ENCODE assay signal across 19 cellular contexts in genomic region chr2:96967964-96968363, GRCh38. TPM values are rescaled to one million over a fixed set of nuclear protein-coding genes. Genes with fewer than 3 reads are reported as not detected.
DNase-seq lines count a peak whose midpoint lies in the region; ATAC-seq and TF ChIP-seq lines count a peak whose summit lies in the region.
"Had no signal": no experiment of that assay in that cellular context is flagged by ENCODE, and none has a peak within 500 bp of the region (broad histone marks: within the 10 kb centered on the region; RNA-seq: fewer than 3 reads in every experiment).

No MANE protein-coding gene starts in this region.

- intact Hi-C loops in dorsolateral prefrontal cortex (cut with DNase I): no loop called here
- intact Hi-C loops in activated naive CD4-positive, alpha-beta T cell treated with anti-CD3 and anti-CD28 coated beads for 36 hours (cut with micrococcal nuclease): no loop called here

- ATAC-seq in HG02588 (IDR thresholded peaks at IDR 0.05; ENCODE audit: unreplicated experiment): no peak
- ATAC-seq in HG02623 (IDR thresholded peaks at IDR 0.05; ENCODE audit: unreplicated experiment): no peak

- H3K27me3 ChIP-seq in BLaER1: no peaks in the 10 kb centered on the region
- no peaks in the 10 kb centered on the region for H3K27me3 ChIP-seq in dorsolateral prefrontal cortex
- peaks cover 0 to 36% (median 0%) of the 10 kb centered on the region in 3 experiments for H3K27me3 ChIP-seq in neuronal stem cell (ENCODE audit: control insufficient read depth in 3 of 3, insufficient read depth in 3 of 3, low read depth in 1 of 3, low read length in 3 of 3)

- no peak overlapping the region for H2BK5ac ChIP-seq in neuronal stem cell (ENCODE audit: low read length)

- peaks cover 2% of the 10 kb centered on the region for H3K79me1 ChIP-seq in neuronal stem cell (ENCODE audit: low read depth, low read length)

- H3K4me1 Mint-ChIP-seq in activated naive CD4-positive, alpha-beta T cell treated with anti-CD3 and anti-CD28 coated beads for 36 hours (ENCODE audit: low read depth): peaks cover 42% of the 10 kb centered on the region

- no peak overlapping the region for H3K4me3 Mint-ChIP-seq in activated naive CD4-positive, alpha-beta T cell treated with anti-CD3 and anti-CD28 coated beads for 36 hours
- H3K4me3 Mint-ChIP-seq: CD4-positive, alpha-beta T cell; HFFc6 had no signal

- WGBS in neuronal stem cell (ENCODE audit: extremely low coverage in 2 of 2, insufficient read length in 2 of 2, insufficient replicate concordance in 1 of 2), 2 donors: no CpG with 5 or more reads among the region's 11 CpGs

- H4K20me1 ChIP-seq in BLaER1: no peaks in the 10 kb centered on the region

- H3K27ac ChIP-seq in BLaER1 (no peak overlapping the region), angular gyrus (ENCODE audit: low read depth, low read length) (peak overlapping the region; percentile 90), dorsolateral prefrontal cortex (peak overlapping the region in 40 of 59 donors; percentile 33 to 94 (median 83)), neuronal stem cell (replicated peaks; ENCODE audit: low read length) (no peak overlapping the region)
- H3K27ac ChIP-seq: 22Rv1 had no signal

- no peak overlapping the region for H3K14ac ChIP-seq in neuronal stem cell (ENCODE audit: low read length)

- DNase-seq in dorsolateral prefrontal cortex (no peak), neuronal stem cell (ENCODE audit: low spot score) (no peak), globus pallidus (ENCODE audit: low spot score) (no peak)
- DNase-seq in activated naive CD4-positive, alpha-beta T cell treated with anti-CD3 and anti-CD28 coated beads for 36 hours: no peak
- DNase-seq: AML-193; C1 segment of cervical spinal cord; Calu3; CD4-positive, alpha-beta T cell; DMS 273 treated with DMSO at 0.1 percent for 48 hours; GOT3; HFFc6 had no signal

- no peak for TF ChIP-seq CTCF in dorsolateral prefrontal cortex (IDR thresholded peaks at IDR 0.05 in 54 of 56, conservative IDR thresholded peaks at IDR 0.05 in 2 of 56; ENCODE audit: low read depth in 1 of 56, partially characterized antibody in 56 of 56)

- H2AK5ac ChIP-seq in neuronal stem cell (ENCODE audit: low read depth, low read length): no peak overlapping the region

- H3K27me3 Mint-ChIP-seq in activated naive CD4-positive, alpha-beta T cell treated with anti-CD3 and anti-CD28 coated beads for 36 hours (ENCODE audit: low read depth): no peaks in the 10 kb centered on the region

- no peak overlapping the region for H4K91ac ChIP-seq in neuronal stem cell (ENCODE audit: low read depth, low read length, poor library complexity)

- H2BK15ac ChIP-seq in neuronal stem cell (ENCODE audit: low read length): no peak overlapping the region

- H3K9me3 ChIP-seq in BLaER1 (no peaks in the 10 kb centered on the region), neuronal stem cell (replicated peaks in 1 of 2; ENCODE audit: control insufficient read depth in 2 of 2, insufficient read depth in 1 of 2, low read depth in 1 of 2, low read length in 2 of 2) (no peaks in the 10 kb centered on the region)
- H3K9me3 ChIP-seq: HAP-1 had no signal

- no peak overlapping the region for H3K18ac ChIP-seq in neuronal stem cell (ENCODE audit: low read length)

- CTCF ChIA-PET in activated naive CD4-positive, alpha-beta T cell treated with anti-CD3 and anti-CD28 coated beads for 36 hours (lab: Charles Lee): no interaction called here

- no peaks in the 10 kb centered on the region for H3K36me3 Mint-ChIP-seq in activated naive CD4-positive, alpha-beta T cell treated with anti-CD3 and anti-CD28 coated beads for 36 hours (ENCODE audit: low read depth)

- H2BK12ac ChIP-seq in neuronal stem cell (ENCODE audit: low read length): no peak overlapping the region

- H3K23ac ChIP-seq in neuronal stem cell (ENCODE audit: low read depth, low read length, poor library complexity): no peak overlapping the region

- H3K27ac Mint-ChIP-seq in activated naive CD4-positive, alpha-beta T cell treated with anti-CD3 and anti-CD28 coated beads for 36 hours: no peak overlapping the region
- H3K27ac Mint-ChIP-seq: CD4-positive, alpha-beta T cell; HFFc6 had no signal

- H3K4ac ChIP-seq in neuronal stem cell (ENCODE audit: low read length): no peak overlapping the region

- H3K9me3 Mint-ChIP-seq in activated naive CD4-positive, alpha-beta T cell treated with anti-CD3 and anti-CD28 coated beads for 36 hours: no peaks in the 10 kb centered on the region
- H3K9me3 Mint-ChIP-seq: CD4-positive, alpha-beta T cell; HFFc6 had no signal

- H3K4me2 ChIP-seq in BLaER1 (peak overlapping the region; percentile 64), neuronal stem cell (ENCODE audit: insufficient read depth, low read length, poor library complexity, severe bottlenecking) (no peak overlapping the region)

- no peak overlapping the region for H2AFZ ChIP-seq in neuronal stem cell (ENCODE audit: low read length)

- H3K4me3 ChIP-seq in BLaER1: no peak overlapping the region
- no peak overlapping the region for H3K4me3 ChIP-seq in dorsolateral prefrontal cortex
- H3K4me3 ChIP-seq in neuronal stem cell (ENCODE audit: low read length in 2 of 2): no peak overlapping the region
- H3K4me3 ChIP-seq: HAP-1 had no signal

- H2BK120ac ChIP-seq in neuronal stem cell (ENCODE audit: low read depth, low read length): no peak overlapping the region

- H4K8ac ChIP-seq in neuronal stem cell (ENCODE audit: low read depth, low read length): peak overlapping the region; percentile 83

- H3K36me3 ChIP-seq in BLaER1: no peaks in the 10 kb centered on the region
- no peaks in the 10 kb centered on the region for H3K36me3 ChIP-seq in neuronal stem cell (replicated peaks in 1 of 2; ENCODE audit: control insufficient read depth in 2 of 2, insufficient read depth in 2 of 2, low read length in 2 of 2)
- H3K36me3 ChIP-seq: HAP-1 had no signal

- H3K4me1 ChIP-seq in BLaER1 (peaks cover 79% of the 10 kb centered on the region), neuronal stem cell (ENCODE audit: control insufficient read depth in 2 of 2, insufficient read depth in 1 of 2, low read depth in 1 of 2, low read length in 2 of 2) (peaks cover 7 to 8% of the 10 kb centered on the region in 2 donors)
- H3K4me1 ChIP-seq: HAP-1 had no signal

- H3K9ac ChIP-seq in BLaER1: no peak overlapping the region
- no peak overlapping the region for H3K9ac ChIP-seq in neuronal stem cell (ENCODE audit: low read depth, low read length, poor library complexity)

RNA-seq across cellular contexts. Expression of gene FAM178B, which starts 18.4 kb away (rescaled TPM):
- 10 to 100 TPM in 40 of 120 experiments, 1 to 10 TPM in 80; 1.5 to 44.2 (median 8.0) TPM for total RNA-seq in dorsolateral prefrontal cortex
- polyA plus RNA-seq in neuronal stem cell (2013, experiment 1 of 2): 1.0 TPM
- polyA plus RNA-seq in neuronal stem cell (2013, experiment 2 of 2): 1.0 TPM
- under 1 TPM; 0.17 to 0.35 TPM for total RNA-seq in activated naive CD4-positive, alpha-beta T cell treated with anti-CD3 and anti-CD28 coated beads for 36 hours
- total RNA-seq: A673, Calu3, Daoy, HFFc6 had no signal

Comparison
In these comparisons a context has a peak if more than half of its experiments do, and no peak if none do; other contexts are left out.
1. H3K27ac ChIP-seq: peak in angular gyrus (single experiment) and dorsolateral prefrontal cortex (40 of 59); none in BLaER1 (single experiment) and neuronal stem cell (single experiment).